ENCODE assay signal across 1 cellular context in genomic region chr12:132600048-132601032, GRCh38.
TF ChIP-seq lines count a peak whose summit lies in the region.

No MANE protein-coding gene starts in this region.

TF ChIP-seq in HepG2, 621 proteins besides CTCF, POLR2A, EP300 and RAD21 (continued from another document and continues in another):
- TF ChIP-seq ZBTB7B (CRISPR knock-in tag; IDR thresholded peaks at IDR 0.05) = peak; percentile 70; the same call in 1 of the 2 replicates
- TF ChIP-seq RBAK (CRISPR knock-in tag; IDR thresholded peaks at IDR 0.05) = no peak
- TF ChIP-seq SOX5 (CRISPR knock-in tag; IDR thresholded peaks at IDR 0.05; ENCODE audit: borderline replicate concordance) = 0 out of 2 replicates have a peak, but pooled peaks have one; percentile 10
- TF ChIP-seq, protein P1, sequence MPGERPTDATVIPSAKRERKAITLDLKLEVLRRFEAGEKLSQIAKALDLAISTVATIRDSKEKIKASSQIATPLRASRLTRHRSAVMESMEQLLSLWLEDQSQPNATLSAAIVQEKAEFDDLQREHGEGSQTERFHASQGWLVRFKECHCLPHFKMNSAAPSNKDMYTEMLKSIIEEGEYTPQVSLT (CRISPR knock-in tag; IDR thresholded peaks at IDR 0.05; ENCODE audit: borderline replicate concordance, low read depth) = no peak
- no peak for TF ChIP-seq NCOR1 (IDR thresholded peaks at IDR 0.05; ENCODE audit: borderline replicate concordance, low read length)
- peak; percentile 39; the same call in 1 of the 2 replicates for TF ChIP-seq ZNF788 (CRISPR knock-in tag; IDR thresholded peaks at IDR 0.05; ENCODE audit: borderline replicate concordance)
- TF ChIP-seq KAT8 (CRISPR knock-in tag; IDR thresholded peaks at IDR 0.05) = peak; percentile 68
- peak; percentile 76 for TF ChIP-seq KDM3A (CRISPR knock-in tag; IDR thresholded peaks at IDR 0.05; ENCODE audit: low read depth)
- peak; percentile 25; the same call in 1 of the 2 replicates for TF ChIP-seq RXRB (CRISPR knock-in tag; IDR thresholded peaks at IDR 0.05; ENCODE audit: borderline replicate concordance)
- peak; percentile 18; the same call in 1 of the 2 replicates for TF ChIP-seq HOXA3 (CRISPR knock-in tag; IDR thresholded peaks at IDR 0.05)
- TF ChIP-seq PAX8 (CRISPR knock-in tag; IDR thresholded peaks at IDR 0.05; ENCODE audit: borderline replicate concordance) = no peak
- no peak for TF ChIP-seq PTBP1 (IDR thresholded peaks at IDR 0.05; ENCODE audit: low read depth, low read length, poor library complexity, severe bottlenecking)
- no peak for TF ChIP-seq HNF4A (CRISPR knock-in tag; IDR thresholded peaks at IDR 0.05)
- TF ChIP-seq MAZ (IDR thresholded peaks at IDR 0.05; ENCODE audit: borderline replicate concordance, low read depth, low read length) = no peak
- TF ChIP-seq MAZ (CRISPR knock-in tag; IDR thresholded peaks at IDR 0.05; ENCODE audit: low read depth) = peak; percentile 58; the same call in 1 of the 2 replicates
- no peak for TF ChIP-seq HCFC1 (IDR thresholded peaks at IDR 0.05; ENCODE audit: low read depth, low read length)
- peak; percentile 24; the same call in 1 of the 2 replicates for TF ChIP-seq ZBTB33 (CRISPR knock-in tag; IDR thresholded peaks at IDR 0.05)
- TF ChIP-seq KDM5B (CRISPR knock-in tag; IDR thresholded peaks at IDR 0.05; ENCODE audit: borderline replicate concordance) = peak; percentile 45; the same call in 1 of the 2 replicates
- TF ChIP-seq ATAD3A (CRISPR knock-in tag; IDR thresholded peaks at IDR 0.05) = no peak
- TF ChIP-seq ZNF317 (CRISPR knock-in tag; IDR thresholded peaks at IDR 0.05) = no peak
- TF ChIP-seq, protein P2, sequence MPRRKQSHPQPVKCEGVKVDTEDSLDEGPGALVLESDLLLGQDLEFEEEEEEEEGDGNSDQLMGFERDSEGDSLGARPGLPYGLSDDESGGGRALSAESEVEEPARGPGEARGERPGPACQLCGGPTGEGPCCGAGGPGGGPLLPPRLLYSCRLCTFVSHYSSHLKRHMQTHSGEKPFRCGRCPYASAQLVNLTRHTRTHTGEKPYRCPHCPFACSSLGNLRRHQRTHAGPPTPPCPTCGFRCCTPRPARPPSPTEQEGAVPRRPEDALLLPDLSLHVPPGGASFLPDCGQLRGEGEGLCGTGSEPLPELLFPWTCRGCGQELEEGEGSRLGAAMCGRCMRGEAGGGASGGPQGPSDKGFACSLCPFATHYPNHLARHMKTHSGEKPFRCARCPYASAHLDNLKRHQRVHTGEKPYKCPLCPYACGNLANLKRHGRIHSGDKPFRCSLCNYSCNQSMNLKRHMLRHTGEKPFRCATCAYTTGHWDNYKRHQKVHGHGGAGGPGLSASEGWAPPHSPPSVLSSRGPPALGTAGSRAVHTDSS (CRISPR knock-in tag; conservative IDR thresholded peaks at IDR 0.05) = no peak
- TF ChIP-seq, protein P3, sequence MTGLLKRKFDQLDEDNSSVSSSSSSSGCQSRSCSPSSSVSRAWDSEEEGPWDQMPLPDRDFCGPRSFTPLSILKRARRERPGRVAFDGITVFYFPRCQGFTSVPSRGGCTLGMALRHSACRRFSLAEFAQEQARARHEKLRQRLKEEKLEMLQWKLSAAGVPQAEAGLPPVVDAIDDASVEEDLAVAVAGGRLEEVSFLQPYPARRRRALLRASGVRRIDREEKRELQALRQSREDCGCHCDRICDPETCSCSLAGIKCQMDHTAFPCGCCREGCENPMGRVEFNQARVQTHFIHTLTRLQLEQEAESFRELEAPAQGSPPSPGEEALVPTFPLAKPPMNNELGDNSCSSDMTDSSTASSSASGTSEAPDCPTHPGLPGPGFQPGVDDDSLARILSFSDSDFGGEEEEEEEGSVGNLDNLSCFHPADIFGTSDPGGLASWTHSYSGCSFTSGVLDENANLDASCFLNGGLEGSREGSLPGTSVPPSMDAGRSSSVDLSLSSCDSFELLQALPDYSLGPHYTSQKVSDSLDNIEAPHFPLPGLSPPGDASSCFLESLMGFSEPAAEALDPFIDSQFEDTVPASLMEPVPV (CRISPR knock-in tag; IDR thresholded peaks at IDR 0.05) = 0 out of 2 replicates have a peak, but pooled peaks have one; percentile 61
- TF ChIP-seq ZNF407 (CRISPR knock-in tag; IDR thresholded peaks at IDR 0.05; ENCODE audit: not compliant biosample characterization) = peak; percentile 26
- TF ChIP-seq RBFOX2 (IDR thresholded peaks at IDR 0.05; ENCODE audit: low read depth, low read length) = no peak
- TF ChIP-seq ZNF547 (CRISPR knock-in tag; IDR thresholded peaks at IDR 0.05) = no peak
- TF ChIP-seq ZNF18 (CRISPR knock-in tag; IDR thresholded peaks at IDR 0.05; ENCODE audit: insufficient replicate concordance) = no peak
- TF ChIP-seq ISX (CRISPR knock-in tag; conservative IDR thresholded peaks at IDR 0.05) = no peak
- TF ChIP-seq, protein P4, sequence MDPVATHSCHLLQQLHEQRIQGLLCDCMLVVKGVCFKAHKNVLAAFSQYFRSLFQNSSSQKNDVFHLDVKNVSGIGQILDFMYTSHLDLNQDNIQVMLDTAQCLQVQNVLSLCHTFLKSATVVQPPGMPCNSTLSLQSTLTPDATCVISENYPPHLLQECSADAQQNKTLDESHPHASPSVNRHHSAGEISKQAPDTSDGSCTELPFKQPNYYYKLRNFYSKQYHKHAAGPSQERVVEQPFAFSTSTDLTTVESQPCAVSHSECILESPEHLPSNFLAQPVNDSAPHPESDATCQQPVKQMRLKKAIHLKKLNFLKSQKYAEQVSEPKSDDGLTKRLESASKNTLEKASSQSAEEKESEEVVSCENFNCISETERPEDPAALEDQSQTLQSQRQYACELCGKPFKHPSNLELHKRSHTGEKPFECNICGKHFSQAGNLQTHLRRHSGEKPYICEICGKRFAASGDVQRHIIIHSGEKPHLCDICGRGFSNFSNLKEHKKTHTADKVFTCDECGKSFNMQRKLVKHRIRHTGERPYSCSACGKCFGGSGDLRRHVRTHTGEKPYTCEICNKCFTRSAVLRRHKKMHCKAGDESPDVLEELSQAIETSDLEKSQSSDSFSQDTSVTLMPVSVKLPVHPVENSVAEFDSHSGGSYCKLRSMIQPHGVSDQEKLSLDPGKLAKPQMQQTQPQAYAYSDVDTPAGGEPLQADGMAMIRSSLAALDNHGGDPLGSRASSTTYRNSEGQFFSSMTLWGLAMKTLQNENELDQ (CRISPR knock-in tag; IDR thresholded peaks at IDR 0.05; ENCODE audit: borderline replicate concordance) = no peak
- TF ChIP-seq GABPA (IDR thresholded peaks at IDR 0.05; ENCODE audit: low read depth, low read length) = no peak
- TF ChIP-seq GABPA (CRISPR knock-in tag; IDR thresholded peaks at IDR 0.05; ENCODE audit: low read depth) = no peak
- TF ChIP-seq RAD51 (IDR thresholded peaks at IDR 0.05; ENCODE audit: borderline replicate concordance) = no peak
- no peak for TF ChIP-seq SIN3A (IDR thresholded peaks at IDR 0.05; ENCODE audit: borderline replicate concordance, low read depth, low read length)
- no peak for TF ChIP-seq SIX1 (CRISPR knock-in tag; IDR thresholded peaks at IDR 0.05; ENCODE audit: borderline replicate concordance)
- no peak for TF ChIP-seq HIVEP1 (CRISPR knock-in tag; IDR thresholded peaks at IDR 0.05)
- peak; percentile 63 for TF ChIP-seq GATAD2A (CRISPR knock-in tag; IDR thresholded peaks at IDR 0.05)
- TF ChIP-seq ZNF878 (CRISPR knock-in tag; IDR thresholded peaks at IDR 0.05) = no peak
- TF ChIP-seq ZFX (CRISPR knock-in tag; IDR thresholded peaks at IDR 0.05; ENCODE audit: low read depth) = peak; percentile 50
- TF ChIP-seq, protein P5, sequence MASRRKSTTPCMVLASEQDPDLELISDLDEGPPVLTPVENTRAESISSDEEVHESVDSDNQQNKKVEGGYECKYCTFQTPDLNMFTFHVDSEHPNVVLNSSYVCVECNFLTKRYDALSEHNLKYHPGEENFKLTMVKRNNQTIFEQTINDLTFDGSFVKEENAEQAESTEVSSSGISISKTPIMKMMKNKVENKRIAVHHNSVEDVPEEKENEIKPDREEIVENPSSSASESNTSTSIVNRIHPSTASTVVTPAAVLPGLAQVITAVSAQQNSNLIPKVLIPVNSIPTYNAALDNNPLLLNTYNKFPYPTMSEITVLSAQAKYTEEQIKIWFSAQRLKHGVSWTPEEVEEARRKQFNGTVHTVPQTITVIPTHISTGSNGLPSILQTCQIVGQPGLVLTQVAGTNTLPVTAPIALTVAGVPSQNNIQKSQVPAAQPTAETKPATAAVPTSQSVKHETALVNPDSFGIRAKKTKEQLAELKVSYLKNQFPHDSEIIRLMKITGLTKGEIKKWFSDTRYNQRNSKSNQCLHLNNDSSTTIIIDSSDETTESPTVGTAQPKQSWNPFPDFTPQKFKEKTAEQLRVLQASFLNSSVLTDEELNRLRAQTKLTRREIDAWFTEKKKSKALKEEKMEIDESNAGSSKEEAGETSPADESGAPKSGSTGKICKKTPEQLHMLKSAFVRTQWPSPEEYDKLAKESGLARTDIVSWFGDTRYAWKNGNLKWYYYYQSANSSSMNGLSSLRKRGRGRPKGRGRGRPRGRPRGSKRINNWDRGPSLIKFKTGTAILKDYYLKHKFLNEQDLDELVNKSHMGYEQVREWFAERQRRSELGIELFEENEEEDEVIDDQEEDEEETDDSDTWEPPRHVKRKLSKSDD (CRISPR knock-in tag; IDR thresholded peaks at IDR 0.05; ENCODE audit: low read depth) = no peak
- no peak for TF ChIP-seq ZNF451 (CRISPR knock-in tag; IDR thresholded peaks at IDR 0.05)
- TF ChIP-seq NFRKB (IDR thresholded peaks at IDR 0.05) = no peak
- peak; percentile 59; the same call in 1 of the 2 replicates for TF ChIP-seq TARDBP (CRISPR knock-in tag; IDR thresholded peaks at IDR 0.05)
